Comparison of ENCODE assay signal across 1 cellular context in the genomic region with DNA sequence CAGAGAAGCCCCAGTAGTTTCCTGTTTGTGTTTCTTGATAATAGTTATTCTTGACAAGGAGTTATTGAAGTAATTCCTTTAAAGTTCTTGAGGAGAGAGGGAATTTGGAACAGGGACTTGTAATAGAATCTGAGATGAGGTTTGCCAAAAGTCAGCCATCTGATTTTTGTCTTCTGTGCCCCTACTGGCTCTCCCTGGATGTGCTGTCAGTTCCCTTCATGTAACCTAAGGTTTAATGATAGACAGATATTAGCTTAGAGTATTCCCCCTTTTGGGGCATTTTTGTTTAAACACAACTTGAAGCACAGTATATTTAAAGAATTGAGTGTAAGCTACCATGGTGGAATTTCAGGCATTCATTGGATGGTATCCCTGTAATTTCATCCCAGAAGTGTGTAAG.
TF ChIP-seq lines count a peak whose summit lies in the region.

No MANE protein-coding gene starts in this region.

TF ChIP-seq in SK-N-SH, 30 proteins besides CTCF, POLR2A, EP300 and RAD21 (continued from another document):
- TF ChIP-seq, protein P1, sequence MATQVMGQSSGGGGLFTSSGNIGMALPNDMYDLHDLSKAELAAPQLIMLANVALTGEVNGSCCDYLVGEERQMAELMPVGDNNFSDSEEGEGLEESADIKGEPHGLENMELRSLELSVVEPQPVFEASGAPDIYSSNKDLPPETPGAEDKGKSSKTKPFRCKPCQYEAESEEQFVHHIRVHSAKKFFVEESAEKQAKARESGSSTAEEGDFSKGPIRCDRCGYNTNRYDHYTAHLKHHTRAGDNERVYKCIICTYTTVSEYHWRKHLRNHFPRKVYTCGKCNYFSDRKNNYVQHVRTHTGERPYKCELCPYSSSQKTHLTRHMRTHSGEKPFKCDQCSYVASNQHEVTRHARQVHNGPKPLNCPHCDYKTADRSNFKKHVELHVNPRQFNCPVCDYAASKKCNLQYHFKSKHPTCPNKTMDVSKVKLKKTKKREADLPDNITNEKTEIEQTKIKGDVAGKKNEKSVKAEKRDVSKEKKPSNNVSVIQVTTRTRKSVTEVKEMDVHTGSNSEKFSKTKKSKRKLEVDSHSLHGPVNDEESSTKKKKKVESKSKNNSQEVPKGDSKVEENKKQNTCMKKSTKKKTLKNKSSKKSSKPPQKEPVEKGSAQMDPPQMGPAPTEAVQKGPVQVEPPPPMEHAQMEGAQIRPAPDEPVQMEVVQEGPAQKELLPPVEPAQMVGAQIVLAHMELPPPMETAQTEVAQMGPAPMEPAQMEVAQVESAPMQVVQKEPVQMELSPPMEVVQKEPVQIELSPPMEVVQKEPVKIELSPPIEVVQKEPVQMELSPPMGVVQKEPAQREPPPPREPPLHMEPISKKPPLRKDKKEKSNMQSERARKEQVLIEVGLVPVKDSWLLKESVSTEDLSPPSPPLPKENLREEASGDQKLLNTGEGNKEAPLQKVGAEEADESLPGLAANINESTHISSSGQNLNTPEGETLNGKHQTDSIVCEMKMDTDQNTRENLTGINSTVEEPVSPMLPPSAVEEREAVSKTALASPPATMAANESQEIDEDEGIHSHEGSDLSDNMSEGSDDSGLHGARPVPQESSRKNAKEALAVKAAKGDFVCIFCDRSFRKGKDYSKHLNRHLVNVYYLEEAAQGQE (IDR thresholded peaks at IDR 0.05; ENCODE audit: low read depth, low read length): no peak
- TF ChIP-seq, protein P2, sequence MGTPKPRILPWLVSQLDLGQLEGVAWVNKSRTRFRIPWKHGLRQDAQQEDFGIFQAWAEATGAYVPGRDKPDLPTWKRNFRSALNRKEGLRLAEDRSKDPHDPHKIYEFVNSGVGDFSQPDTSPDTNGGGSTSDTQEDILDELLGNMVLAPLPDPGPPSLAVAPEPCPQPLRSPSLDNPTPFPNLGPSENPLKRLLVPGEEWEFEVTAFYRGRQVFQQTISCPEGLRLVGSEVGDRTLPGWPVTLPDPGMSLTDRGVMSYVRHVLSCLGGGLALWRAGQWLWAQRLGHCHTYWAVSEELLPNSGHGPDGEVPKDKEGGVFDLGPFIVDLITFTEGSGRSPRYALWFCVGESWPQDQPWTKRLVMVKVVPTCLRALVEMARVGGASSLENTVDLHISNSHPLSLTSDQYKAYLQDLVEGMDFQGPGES (IDR thresholded peaks at IDR 0.05; ENCODE audit: low read depth, low read length): no peak
- TF ChIP-seq, protein P3, sequence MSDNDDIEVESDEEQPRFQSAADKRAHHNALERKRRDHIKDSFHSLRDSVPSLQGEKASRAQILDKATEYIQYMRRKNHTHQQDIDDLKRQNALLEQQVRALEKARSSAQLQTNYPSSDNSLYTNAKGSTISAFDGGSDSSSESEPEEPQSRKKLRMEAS (IDR thresholded peaks at IDR 0.05; ENCODE audit: low read depth): no peak
- TF ChIP-seq TEAD4 (IDR thresholded peaks at IDR 0.05; ENCODE audit: borderline replicate concordance, insufficient read depth): no peak
- TF ChIP-seq TCF12 (IDR thresholded peaks at IDR 0.05): peak; percentile 67
- no peak for TF ChIP-seq RXRA (IDR thresholded peaks at IDR 0.05; ENCODE audit: borderline replicate concordance, low read depth)
- TF ChIP-seq, protein P4, sequence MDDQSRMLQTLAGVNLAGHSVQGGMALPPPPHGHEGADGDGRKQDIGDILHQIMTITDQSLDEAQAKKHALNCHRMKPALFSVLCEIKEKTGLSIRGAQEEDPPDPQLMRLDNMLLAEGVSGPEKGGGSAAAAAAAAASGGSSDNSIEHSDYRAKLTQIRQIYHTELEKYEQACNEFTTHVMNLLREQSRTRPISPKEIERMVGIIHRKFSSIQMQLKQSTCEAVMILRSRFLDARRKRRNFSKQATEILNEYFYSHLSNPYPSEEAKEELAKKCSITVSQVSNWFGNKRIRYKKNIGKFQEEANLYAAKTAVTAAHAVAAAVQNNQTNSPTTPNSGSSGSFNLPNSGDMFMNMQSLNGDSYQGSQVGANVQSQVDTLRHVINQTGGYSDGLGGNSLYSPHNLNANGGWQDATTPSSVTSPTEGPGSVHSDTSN (IDR thresholded peaks at IDR 0.05): peak; percentile 24; the same call in 1 of the 2 replicates
